ENCODE assay signal across 19 cellular contexts in genomic region chr2:47869859-47870258, GRCh38. TPM values are rescaled to one million over a fixed set of nuclear protein-coding genes. Genes with fewer than 3 reads are reported as not detected.
DNase-seq lines count a peak whose midpoint lies in the region; ATAC-seq lines count a peak whose summit lies in the region.
"Had no signal": no experiment of that assay in that cellular context is flagged by ENCODE, and none has a peak within 500 bp of the region (broad histone marks: within the 10 kb centered on the region; RNA-seq: fewer than 3 reads in every experiment).

No MANE protein-coding gene starts in this region.

- no peak overlapping the region for H3K4me3 Mint-ChIP-seq in activated T-cell treated with anti-CD3 and anti-CD28 coated beads, Interleukin-2, amount 50 U/mL, for 72 hours
- no peak overlapping the region for H3K4me3 Mint-ChIP-seq in activated naive CD8-positive, alpha-beta T cell

- H3K27me3 ChIP-seq in iPS-20b (ENCODE audit: insufficient read depth, low read length): no peaks in the 10 kb centered on the region
- H3K27me3 ChIP-seq: neutrophil had no signal

- H3K9me3 ChIP-seq in iPS-20b (ENCODE audit: insufficient read depth, low read depth, low read length): no peaks in the 10 kb centered on the region
- H3K9me3 ChIP-seq: A549, neutrophil had no signal

- no peak for ATAC-seq in activated T-cell treated with anti-CD3 and anti-CD28 coated beads, Interleukin-2, amount 50 U/mL, for 72 hours (replicated peaks in 1 of 2)
- ATAC-seq in HG03135 (IDR thresholded peaks at IDR 0.05; ENCODE audit: unreplicated experiment) (no peak), GM19463 (IDR thresholded peaks at IDR 0.05; ENCODE audit: unreplicated experiment) (no peak)
- ATAC-seq: A549, HCT116, left ventricle myocardium superior, Right ventricle myocardium inferior had no signal

- H3K36me3 ChIP-seq in iPS-20b (ENCODE audit: insufficient read depth, low read depth, low read length): no peaks in the 10 kb centered on the region

- H3K27ac ChIP-seq in iPS-20b (ENCODE audit: low read length) (peak overlapping the region; percentile 26), substantia nigra (ENCODE audit: low read depth, low read length, poor library complexity, severe bottlenecking) (peak overlapping the region; percentile 8)
- H3K27ac ChIP-seq: A549, neutrophil had no signal

- H3K4me3 ChIP-seq in iPS-20b (ENCODE audit: low read length): peak overlapping the region; percentile 5; the same call in 1 of the 2 replicates
- H3K4me3 ChIP-seq: A549 had no signal

- peaks cover 72% of the 10 kb centered on the region for H3K4me1 Mint-ChIP-seq in activated T-cell treated with anti-CD3 and anti-CD28 coated beads, Interleukin-2, amount 50 U/mL, for 72 hours (ENCODE audit: low read depth)
- peaks cover 81% of the 10 kb centered on the region for H3K4me1 Mint-ChIP-seq in activated naive CD8-positive, alpha-beta T cell (ENCODE audit: low read depth)

- DNase-seq in activated T-cell treated with anti-CD3 and anti-CD28 coated beads, Interleukin-2, amount 50 U/mL, for 72 hours: no peak
- DNase-seq in activated T-cell treated with anti-CD3 and anti-CD28 coated beads, Interleukin-2, amount 50 U/mL, for 1 hour: no peak
- DNase-seq in substantia nigra (lab: John Stamatoyannopoulos, UW): peak in 1 of 49 donors; percentile 11
- no peak for DNase-seq in activated naive CD4-positive, alpha-beta T cell treated with Interleukin-2 at 50 U/mL for 16 hours
- DNase-seq: activated CD4-positive, alpha-beta T cell treated with anti-CD3 and anti-CD28 coated beads, Interleukin-2, amount 50 U/mL, for 4 hours; activated naive CD4-positive, alpha-beta T cell; erythroblast; left ventricle myocardium superior; NCI-H2081 treated with DMSO at 0.1 percent for 48 hours; NCI-H82; T1000 had no signal

- peak overlapping the region; percentile 33; the same call in 1 of the 2 replicates for H3K9ac ChIP-seq in iPS-20b (ENCODE audit: low read depth, low read length)

- H3K27ac Mint-ChIP-seq in activated T-cell treated with anti-CD3 and anti-CD28 coated beads, Interleukin-2, amount 50 U/mL, for 72 hours: peak overlapping the region; percentile 7
- H3K27ac Mint-ChIP-seq in activated naive CD8-positive, alpha-beta T cell: peak overlapping the region; percentile 70

- H3K27me3 Mint-ChIP-seq in activated T-cell treated with anti-CD3 and anti-CD28 coated beads, Interleukin-2, amount 50 U/mL, for 72 hours (ENCODE audit: low read depth): no peaks in the 10 kb centered on the region
- no peaks in the 10 kb centered on the region for H3K27me3 Mint-ChIP-seq in activated naive CD8-positive, alpha-beta T cell

- H3K4me1 ChIP-seq in iPS-20b (ENCODE audit: insufficient read depth, low read length): peaks cover 31% of the 10 kb centered on the region

- H3K9me3 Mint-ChIP-seq in activated T-cell treated with anti-CD3 and anti-CD28 coated beads, Interleukin-2, amount 50 U/mL, for 72 hours: no peaks in the 10 kb centered on the region
- H3K9me3 Mint-ChIP-seq in activated naive CD8-positive, alpha-beta T cell (ENCODE audit: low read depth): no peaks in the 10 kb centered on the region

- peaks cover 2 to 13% of the 10 kb centered on the region in 2 donors for H3K36me3 Mint-ChIP-seq in activated T-cell treated with anti-CD3 and anti-CD28 coated beads, Interleukin-2, amount 50 U/mL, for 72 hours (ENCODE audit: insufficient read depth in 2 of 2)
- peaks cover 7% of the 10 kb centered on the region for H3K36me3 Mint-ChIP-seq in activated naive CD8-positive, alpha-beta T cell

RNA-seq across cellular contexts. Expression of gene FBXO11, which starts 36.4 kb away (rescaled TPM):
- 10 to 100 TPM; 50.3 to 59.7 TPM for total RNA-seq in activated T-cell treated with anti-CD3 and anti-CD28 coated beads, Interleukin-2, amount 50 U/mL, for 72 hours
